Comparison of ENCODE assay signal across 31 cellular contexts in the genomic region with DNA sequence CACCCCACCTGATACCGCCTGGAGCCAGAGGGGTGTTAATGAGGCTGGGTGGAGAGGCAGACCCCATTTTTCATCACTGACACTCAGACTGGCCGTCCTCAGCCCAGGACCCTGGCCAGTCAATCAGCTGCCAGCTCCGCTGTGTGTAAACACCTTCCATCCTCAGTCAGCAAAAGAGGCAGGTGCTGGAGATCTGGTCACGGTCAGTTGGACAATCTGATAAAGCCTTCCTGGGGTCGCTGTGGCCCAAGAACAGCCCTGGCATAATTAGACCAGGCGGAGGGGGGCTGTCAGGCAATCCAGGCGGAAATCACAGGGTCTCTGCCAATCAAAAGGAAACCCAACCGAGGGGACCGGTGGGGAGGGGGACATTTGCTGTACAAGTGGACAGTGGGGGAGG.
A peak's percentile ranks its signal among the peaks of the same experiment; 100 is the strongest.
DNase-seq lines count a peak whose midpoint lies in the region; ATAC-seq, FAIRE-seq and TF ChIP-seq lines count a peak whose summit lies in the region.
"Had no signal": no experiment of that assay in that cellular context is flagged by ENCODE, and none has a peak within 500 bp of the region (broad histone marks: within the 10 kb centered on the region; RNA-seq: fewer than 3 reads in every experiment).

No MANE protein-coding gene starts in this region.

- H3K27ac ChIP-seq in right lobe of liver (no peak overlapping the region), HepG2 (ENCODE audit: extremely low read length, insufficient read depth, low read length) (no peak overlapping the region)
- H3K27ac ChIP-seq: BLaER1 treated with 17β-estradiol and CSF1 and Interleukin-3, amounts not matched to agents 10 nM and 100 nM; gastroesophageal sphincter; hepatocyte; KMS-11; RWPE1; suprapubic skin; upper lobe of right lung had no signal

- FAIRE-seq in HepG2 (lab: Jason Lieb, UNC), result no peak

- no peak for DNase-seq in right lobe of liver
- no peak for DNase-seq in HepG2 (ENCODE audit: low spot score)
- peak; percentile 42 for DNase-seq in NCI-H345 treated with DMSO at 0.1 percent for 48 hours (lab: John Stamatoyannopoulos, UW; ENCODE audit: unreplicated experiment)
- DNase-seq in retina, result peak; percentile 88
- DNase-seq in dedifferentiated amniotic fluid mesenchymal stem cell (ENCODE audit: extremely low spot score), result no peak
- no peak for DNase-seq in NCI-H1436 treated with DMSO at 0.1 percent for 48 hours (lab: John Stamatoyannopoulos, UW)
- DNase-seq: activated CD4-positive, alpha-beta T cell treated with anti-CD3 and anti-CD28 coated beads for 4 hours; activated CD8-positive, alpha-beta memory T cell treated with anti-CD3 and anti-CD28 coated beads for 24 hours; activated effector memory CD4-positive, alpha-beta T cell treated with anti-CD3 and anti-CD28 coated beads, Interleukin-2, amount 50 U/mL, for 16 hours; activated naive CD8-positive, alpha-beta T cell treated with anti-CD3 and anti-CD28 coated beads for 36 hours; activated T-cell treated with anti-CD3 and anti-CD28 coated beads, Interleukin-2, amount 50 U/mL, for 1 hour; aorta; Caco-2; caudate nucleus; dermis blood vessel endothelial cell; left cardiac atrium; mesenchymal stem cell; MM.1S; NCI-H1930; stimulated activated CD4-positive, alpha-beta T cell treated with anti-CD3 and anti-CD28 coated beads, Interleukin-15, amount 100 ng/mL, for 24 hours; stimulated activated naive CD4-positive, alpha-beta T cell; T-helper 2 cell; upper lobe of right lung had no signal

- POLR2A ChIA-PET in HepG2 (lab: Yijun Ruan, JAX), result no interaction called here

- no peak for TF ChIP-seq POLR2A in right lobe of liver (IDR thresholded peaks at IDR 0.05)
- TF ChIP-seq POLR2A in HepG2 (IDR thresholded peaks at IDR 0.05; ENCODE audit: insufficient read depth in 1 of 2, low read depth in 2 of 2, low read length in 2 of 2), result no peak

- in situ Hi-C loops in HepG2 (cut with HindIII; ENCODE audit: extremely low pct_ligation_motif_present, low pct_unique_long_range_greater_than_20kb), result no loop called here

- H3K9me3 ChIP-seq in right lobe of liver, result no peaks in the 10 kb centered on the region
- H3K9me3 ChIP-seq in HepG2 (ENCODE audit: low read length), result no peaks in the 10 kb centered on the region
- H3K9me3 ChIP-seq: BLaER1 treated with 17β-estradiol and CSF1 and Interleukin-3, amounts not matched to agents 10 nM and 100 nM; Caco-2; gastroesophageal sphincter; suprapubic skin; upper lobe of right lung had no signal

- intact Hi-C loops in right lobe of liver (cut with DNase I), result no loop called here
- intact Hi-C loops in HepG2 (cut with micrococcal nuclease; ENCODE audit: unreplicated experiment), result no loop called here

- no peak overlapping the region for H3K4me2 ChIP-seq in HepG2 (ENCODE audit: low read depth, low read length)
- H3K4me2 ChIP-seq: hepatocyte, KMS-11 had no signal

- peaks cover 0 to 9% (median 0%) of the 10 kb centered on the region in 4 donors for H3K4me1 ChIP-seq in right lobe of liver
- peaks cover 17% of the 10 kb centered on the region for H3K4me1 ChIP-seq in HepG2 (ENCODE audit: insufficient read depth, low read length)
- H3K4me1 ChIP-seq: Caco-2, gastroesophageal sphincter, upper lobe of right lung had no signal

- no peaks in the 10 kb centered on the region for H3K27me3 ChIP-seq in right lobe of liver
- no peaks in the 10 kb centered on the region for H3K27me3 ChIP-seq in HepG2 (ENCODE audit: control insufficient read depth in 1 of 2, insufficient read depth in 2 of 2, low read length in 2 of 2)
- H3K27me3 ChIP-seq: BLaER1 treated with 17β-estradiol and CSF1 and Interleukin-3, amounts not matched to agents 10 nM and 100 nM; gastroesophageal sphincter; hepatocyte; suprapubic skin; upper lobe of right lung had no signal

- CTCF ChIA-PET in HepG2 (lab: Yijun Ruan, JAX; ENCODE audit: low intra/inter-chr PET ratio, low total read pairs), result no interaction called here

- ATAC-seq in right lobe of liver, result peak; percentile 41 to 50 (median 42)
- ATAC-seq in HepG2, result no peak
- ATAC-seq in SK-N-SH treated with all-trans-retinoic acid at 6 μM for 48 hours, result no peak
- no peak for ATAC-seq in GM21515 (IDR thresholded peaks at IDR 0.05; ENCODE audit: unreplicated experiment)
- ATAC-seq: gastroesophageal sphincter, left cardiac atrium, upper lobe of right lung had no signal

- TF ChIP-seq EP300 in HepG2 (IDR thresholded peaks at IDR 0.05; ENCODE audit: low read depth in 2 of 2, low read length in 2 of 2), result no peak
- TF ChIP-seq EP300 in HepG2 (CRISPR knock-in tag; IDR thresholded peaks at IDR 0.05; ENCODE audit: borderline replicate concordance), result no peak

- no peaks in the 10 kb centered on the region for H3K79me2 ChIP-seq in HepG2 (ENCODE audit: insufficient read depth, low read length)

- no TSS peak for BruUV-seq in HepG2 (replicated peaks; lab: Mats Ljungman, UMichigan)

- 41% methylated on average over 4 of the region's 9 CpGs for WGBS in right lobe of liver (ENCODE audit: insufficient coverage, low coverage, low lambda C conversion rate, missing lambda C conversion rate)
- 100% methylated on average over 7 of the region's 9 CpGs for WGBS in HepG2 (ENCODE audit: low lambda C conversion rate)

- H3K4me3 ChIP-seq in right lobe of liver (no peak overlapping the region), HepG2 (replicated peaks in 1 of 3; ENCODE audit: insufficient read depth in 1 of 3, low read depth in 2 of 3, low read length in 3 of 3) (no peak overlapping the region)
- H3K4me3 ChIP-seq: BLaER1 treated with 17β-estradiol and CSF1 and Interleukin-3, amounts not matched to agents 10 nM and 100 nM; gastroesophageal sphincter; hepatocyte; suprapubic skin; upper lobe of right lung had no signal

- no peak overlapping the region for H2AFZ ChIP-seq in HepG2 (ENCODE audit: low read length)
- H2AFZ ChIP-seq: hepatocyte had no signal

- H3K9ac ChIP-seq in HepG2 (ENCODE audit: insufficient read depth, low read depth, low read length), result no peak overlapping the region
- H3K9ac ChIP-seq: BLaER1 treated with 17β-estradiol and CSF1 and Interleukin-3, amounts not matched to agents 10 nM and 100 nM; KMS-11 had no signal

- TF ChIP-seq CTCF in right lobe of liver (IDR thresholded peaks at IDR 0.05), result no peak
- no peak for TF ChIP-seq CTCF in HepG2 (CRISPR knock-in tag; IDR thresholded peaks at IDR 0.05)

- no peak for TF ChIP-seq RAD21 in HepG2 (CRISPR knock-in tag; IDR thresholded peaks at IDR 0.05)

- no peaks in the 10 kb centered on the region for H4K20me1 ChIP-seq in HepG2 (ENCODE audit: insufficient read depth, low read length)

- H3K36me3 ChIP-seq in right lobe of liver (no peaks in the 10 kb centered on the region), HepG2 (replicated peaks in 1 of 2; ENCODE audit: control insufficient read depth in 1 of 2, insufficient read depth in 2 of 2, low read length in 2 of 2) (peaks cover 0 to 1% of the 10 kb centered on the region in 2 experiments; a peak in 1 of 5 replicates)
- H3K36me3 ChIP-seq: BLaER1 treated with 17β-estradiol and CSF1 and Interleukin-3, amounts not matched to agents 10 nM and 100 nM; gastroesophageal sphincter; suprapubic skin; upper lobe of right lung had no signal

TF ChIP-seq in HepG2, 621 proteins besides CTCF, POLR2A, EP300 and RAD21 (continues in another document):
- no peak for TF ChIP-seq ZNF343 (CRISPR knock-in tag; IDR thresholded peaks at IDR 0.05)
- TF ChIP-seq MEIS2 (CRISPR knock-in tag; IDR thresholded peaks at IDR 0.05), result no peak
- no peak for TF ChIP-seq NKX3-1 (CRISPR knock-in tag; IDR thresholded peaks at IDR 0.05)
- no peak for TF ChIP-seq ISL2 (CRISPR knock-in tag; IDR thresholded peaks at IDR 0.05)

TF ChIP-seq in SK-N-SH treated with all-trans-retinoic acid at 6 μM for 48 hours, 23 proteins besides CTCF, POLR2A, EP300 and RAD21:
- TF ChIP-seq, protein P1, sequence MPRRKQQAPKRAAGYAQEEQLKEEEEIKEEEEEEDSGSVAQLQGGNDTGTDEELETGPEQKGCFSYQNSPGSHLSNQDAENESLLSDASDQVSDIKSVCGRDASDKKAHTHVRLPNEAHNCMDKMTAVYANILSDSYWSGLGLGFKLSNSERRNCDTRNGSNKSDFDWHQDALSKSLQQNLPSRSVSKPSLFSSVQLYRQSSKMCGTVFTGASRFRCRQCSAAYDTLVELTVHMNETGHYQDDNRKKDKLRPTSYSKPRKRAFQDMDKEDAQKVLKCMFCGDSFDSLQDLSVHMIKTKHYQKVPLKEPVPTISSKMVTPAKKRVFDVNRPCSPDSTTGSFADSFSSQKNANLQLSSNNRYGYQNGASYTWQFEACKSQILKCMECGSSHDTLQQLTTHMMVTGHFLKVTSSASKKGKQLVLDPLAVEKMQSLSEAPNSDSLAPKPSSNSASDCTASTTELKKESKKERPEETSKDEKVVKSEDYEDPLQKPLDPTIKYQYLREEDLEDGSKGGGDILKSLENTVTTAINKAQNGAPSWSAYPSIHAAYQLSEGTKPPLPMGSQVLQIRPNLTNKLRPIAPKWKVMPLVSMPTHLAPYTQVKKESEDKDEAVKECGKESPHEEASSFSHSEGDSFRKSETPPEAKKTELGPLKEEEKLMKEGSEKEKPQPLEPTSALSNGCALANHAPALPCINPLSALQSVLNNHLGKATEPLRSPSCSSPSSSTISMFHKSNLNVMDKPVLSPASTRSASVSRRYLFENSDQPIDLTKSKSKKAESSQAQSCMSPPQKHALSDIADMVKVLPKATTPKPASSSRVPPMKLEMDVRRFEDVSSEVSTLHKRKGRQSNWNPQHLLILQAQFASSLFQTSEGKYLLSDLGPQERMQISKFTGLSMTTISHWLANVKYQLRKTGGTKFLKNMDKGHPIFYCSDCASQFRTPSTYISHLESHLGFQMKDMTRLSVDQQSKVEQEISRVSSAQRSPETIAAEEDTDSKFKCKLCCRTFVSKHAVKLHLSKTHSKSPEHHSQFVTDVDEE (CRISPR knock-in tag; IDR thresholded peaks at IDR 0.05), result peak; percentile 38; the same call in 1 of the 2 replicates
- TF ChIP-seq TCF4 (CRISPR knock-in tag; IDR thresholded peaks at IDR 0.05; ENCODE audit: borderline replicate concordance) (peak; percentile 40; the same call in 1 of the 2 replicates), ZNF8 (CRISPR knock-in tag; IDR thresholded peaks at IDR 0.05) (0 out of 2 replicates have a peak, but pooled peaks have one; percentile 43)
- TF ChIP-seq, protein P2, sequence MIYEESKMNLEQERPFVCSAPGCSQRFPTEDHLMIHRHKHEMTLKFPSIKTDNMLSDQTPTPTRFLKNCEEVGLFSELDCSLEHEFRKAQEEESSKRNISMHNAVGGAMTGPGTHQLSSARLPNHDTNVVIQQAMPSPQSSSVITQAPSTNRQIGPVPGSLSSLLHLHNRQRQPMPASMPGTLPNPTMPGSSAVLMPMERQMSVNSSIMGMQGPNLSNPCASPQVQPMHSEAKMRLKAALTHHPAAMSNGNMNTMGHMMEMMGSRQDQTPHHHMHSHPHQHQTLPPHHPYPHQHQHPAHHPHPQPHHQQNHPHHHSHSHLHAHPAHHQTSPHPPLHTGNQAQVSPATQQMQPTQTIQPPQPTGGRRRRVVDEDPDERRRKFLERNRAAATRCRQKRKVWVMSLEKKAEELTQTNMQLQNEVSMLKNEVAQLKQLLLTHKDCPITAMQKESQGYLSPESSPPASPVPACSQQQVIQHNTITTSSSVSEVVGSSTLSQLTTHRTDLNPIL (CRISPR knock-in tag; IDR thresholded peaks at IDR 0.05; ENCODE audit: low read depth), result no peak

Comparison
In these comparisons a context has a peak if more than half of its experiments do, and no peak if none do; other contexts are left out.
1. ATAC-seq: peak in right lobe of liver (4 of 4); none in HepG2 (single experiment), SK-N-SH treated with all-trans-retinoic acid at 6 μM for 48 hours (single experiment) and GM21515 (single experiment).
2. DNase-seq: peak in NCI-H345 treated with DMSO at 0.1 percent for 48 hours (single experiment) and retina (single experiment); none in right lobe of liver (0 of 3), HepG2 (single experiment), dedifferentiated amniotic fluid mesenchymal stem cell (single experiment) and NCI-H1436 treated with DMSO at 0.1 percent for 48 hours (single experiment).